ENCODE assay signal across 10 cellular contexts in the genomic region with DNA sequence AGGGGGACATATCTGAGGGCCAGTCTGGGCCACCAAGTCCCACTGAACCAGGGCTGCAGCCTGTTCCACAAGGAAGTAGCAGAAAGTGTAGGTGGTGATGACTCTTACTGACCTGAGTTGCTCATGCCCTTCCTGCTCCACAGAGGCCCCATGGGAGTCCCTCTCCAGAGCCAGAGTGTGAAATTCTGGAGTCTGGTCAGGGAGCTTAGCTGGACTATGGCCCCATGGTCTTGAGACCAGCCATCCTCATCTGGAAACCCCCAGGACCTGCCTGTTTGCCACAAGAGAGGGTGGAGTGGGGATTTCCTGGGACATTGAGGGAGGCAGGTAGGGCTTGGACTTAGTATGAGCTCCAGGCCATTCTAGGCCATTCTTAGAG. TPM values are rescaled to one million over a fixed set of nuclear protein-coding genes. Genes with fewer than 3 reads are reported as not detected.
A peak's percentile ranks its signal among the peaks of the same experiment; 100 is the strongest.
DNase-seq lines count a peak whose midpoint lies in the region; ATAC-seq, FAIRE-seq and TF ChIP-seq lines count a peak whose summit lies in the region.
"Had no signal": no experiment of that assay in that cellular context is flagged by ENCODE, and none has a peak within 500 bp of the region (broad histone marks: within the 10 kb centered on the region; RNA-seq: fewer than 3 reads in every experiment).

No MANE protein-coding gene starts in this region.

- intact Hi-C loops in sciatic nerve (cut with DNase I) = no loop called here

- peak overlapping the region; percentile 18; the same call in 1 of the 2 replicates for H3K4me2 ChIP-seq in KMS-11

- H3K4me3 ChIP-seq in KMS-11 (IDR thresholded peaks at IDR 0.05; ENCODE audit: insufficient read depth, low read depth, low read length) (no peak overlapping the region), epithelial cell of esophagus (ENCODE audit: low read length) (peak overlapping the region; percentile 65), skin epidermis (peak overlapping the region in 6 of 7 experiments; percentile 6 to 79 (median 68))

- peaks cover 4% of the 10 kb centered on the region for H3K27me3 ChIP-seq in KMS-11 (ENCODE audit: insufficient read depth, low read depth)

- no peak for FAIRE-seq in H54 (lab: Jason Lieb, UNC)

- TF ChIP-seq CTCF in KMS-11 (conservative IDR thresholded peaks at IDR 0.05; ENCODE audit: low read depth, low read length) (no peak), epithelial cell of esophagus (IDR thresholded peaks at IDR 0.05; ENCODE audit: insufficient read depth, low read depth, low read length, missing control alignments) (no peak)

- no peak overlapping the region for H3K27ac ChIP-seq in KMS-11
- H3K27ac ChIP-seq in skin epidermis = peak overlapping the region in 20 of 21 experiments; percentile 6 to 92 (median 78)

- no peak overlapping the region for H2AFZ ChIP-seq in KMS-11 (ENCODE audit: low read depth)

- no peak overlapping the region for H3K9ac ChIP-seq in KMS-11

- no peaks in the 10 kb centered on the region for H3K79me2 ChIP-seq in KMS-11 (ENCODE audit: insufficient read depth, low read depth)

- H3K36me3 ChIP-seq in KMS-11 (ENCODE audit: insufficient read depth) = no peaks in the 10 kb centered on the region

- DNase-seq in epithelial cell of esophagus (ENCODE audit: low read depth) = peak; percentile 42
- no peak for DNase-seq in sciatic nerve (ENCODE audit: low spot score)
- no peak for DNase-seq in NCI-H1105 treated with DMSO at 0.1 percent for 48 hours (lab: John Stamatoyannopoulos, UW)
- DNase-seq in H54 (ENCODE audit: insufficient read length, low spot score) = no peak
- DNase-seq: stimulated activated CD4-positive, alpha-beta T cell treated with anti-CD3 and anti-CD28 coated beads, Interleukin-4, amount 100 ng/mL, for 24 hours had no signal

- H3K4me1 ChIP-seq in KMS-11 (ENCODE audit: low read depth, poor library complexity, severe bottlenecking) = peaks cover 12% of the 10 kb centered on the region

- ATAC-seq in GM18511 (IDR thresholded peaks at IDR 0.05; ENCODE audit: unreplicated experiment) (peak; percentile 17), sciatic nerve (no peak), HG03354 (IDR thresholded peaks at IDR 0.05; ENCODE audit: poor library complexity, severe bottlenecking, unreplicated experiment) (no peak)

- TF ChIP-seq POLR2A in H54 (IDR thresholded peaks at IDR 0.05; ENCODE audit: low read depth, low read length) = no peak

- H4K20me1 ChIP-seq in KMS-11 (ENCODE audit: insufficient read depth) = no peaks in the 10 kb centered on the region

RNA-seq across cellular contexts. Expression of a gene that starts 3.0 kb away (rescaled TPM):
- total RNA-seq in sciatic nerve = 4.0 TPM

RNA-seq across cellular contexts. Expression of a gene that starts 18.3 kb away (rescaled TPM):
- total RNA-seq in sciatic nerve = not detected
- total RNA-seq: left lobe of liver had no signal

RNA-seq across cellular contexts. Expression of a gene that starts 27.2 kb away (rescaled TPM):
- 0.22 TPM for total RNA-seq in sciatic nerve
- total RNA-seq: left lobe of liver had no signal

RNA-seq across cellular contexts. Expression of a gene that starts 39.6 kb away (rescaled TPM):
- 36.2 TPM for total RNA-seq in sciatic nerve

RNA-seq across cellular contexts. Expression of a gene that starts 39.9 kb away (rescaled TPM):
- total RNA-seq in sciatic nerve = 24.9 TPM
